In genomic region chrX:51975360-51975759, GRCh38 we compare ENCODE assay signal across 22 cellular contexts.
DNase-seq lines count a peak whose midpoint lies in the region; ATAC-seq, FAIRE-seq and TF ChIP-seq lines count a peak whose summit lies in the region.
"Had no signal": no experiment of that assay in that cellular context is flagged by ENCODE, and none has a peak within 500 bp of the region (broad histone marks: within the 10 kb centered on the region; RNA-seq: fewer than 3 reads in every experiment).

No MANE protein-coding gene starts in this region.

- H3K79me1 ChIP-seq in H1 (ENCODE audit: low read depth, low read length): no peaks in the 10 kb centered on the region

- H4K8ac ChIP-seq in H1 (ENCODE audit: extremely low read depth, insufficient read depth, low read length): no peak overlapping the region

- DNase-seq in HepG2 (ENCODE audit: low spot score) (peak; percentile 4), right lobe of liver (no peak), H1 (ENCODE audit: low read depth in 1 of 2, low spot score in 2 of 2) (no peak), COLO668 (lab: John Stamatoyannopoulos, UW; ENCODE audit: unreplicated experiment) (no peak)
- DNase-seq: 8988T; ACHN; BE2C; C1 segment of cervical spinal cord; Caco-2; Calu3; CD4-positive, alpha-beta memory T cell; CD4-positive, CD25-positive, alpha-beta regulatory T cell; CD8-positive, alpha-beta memory T cell; DMS79 treated with DMSO at 0.1 percent for 48 hours; GF-D8 had no signal

- H3K4me1 ChIP-seq in HepG2 (ENCODE audit: insufficient read depth, low read length) (peaks cover 29% of the 10 kb centered on the region), right lobe of liver (no peaks in the 10 kb centered on the region), H1 (replicated peaks in 1 of 4; ENCODE audit: control insufficient read depth in 3 of 4, insufficient read depth in 4 of 4, low read length in 3 of 4) (no peaks in the 10 kb centered on the region)
- H3K4me1 ChIP-seq: BE2C, BLaER1, Caco-2 had no signal

- H3K14ac ChIP-seq in H1 (ENCODE audit: insufficient read length): no peak overlapping the region

- H3K56ac ChIP-seq in H1 (replicated peaks; ENCODE audit: insufficient read length, low read depth, low read length): no peak overlapping the region

- H4K20me1 ChIP-seq in HepG2 (ENCODE audit: insufficient read depth, low read length) (no peaks in the 10 kb centered on the region), H1 (replicated peaks in 1 of 2; ENCODE audit: control insufficient read depth in 1 of 2, insufficient read depth in 2 of 2, low read length in 2 of 2) (no peaks in the 10 kb centered on the region)
- H4K20me1 ChIP-seq: BLaER1 had no signal

- H3K4me3 ChIP-seq in HepG2 (replicated peaks in 1 of 3; ENCODE audit: insufficient read depth in 1 of 3, low read depth in 2 of 3, low read length in 3 of 3) (peak overlapping the region in 1 of 3 experiments; percentile 10; a peak in 1 of 6 replicates), right lobe of liver (no peak overlapping the region), H1 (ENCODE audit: extremely low read depth in 1 of 4, insufficient read depth in 2 of 4, low read depth in 3 of 4, low read length in 4 of 4) (no peak overlapping the region)
- H3K4me3 ChIP-seq: BLaER1 had no signal

- H3K36me3 ChIP-seq in HepG2 (replicated peaks in 1 of 2; ENCODE audit: control insufficient read depth in 1 of 2, insufficient read depth in 2 of 2, low read length in 2 of 2) (no peaks in the 10 kb centered on the region), right lobe of liver (no peaks in the 10 kb centered on the region), H1 (ENCODE audit: control insufficient read depth in 2 of 4, insufficient read depth in 4 of 4, low read length in 3 of 4) (no peaks in the 10 kb centered on the region)
- H3K36me3 ChIP-seq: BE2C, BLaER1 had no signal

- no peak overlapping the region for H2AFZ ChIP-seq in HepG2 (ENCODE audit: low read length)
- H2AFZ ChIP-seq in H1 (ENCODE audit: low read length): no peak overlapping the region

- ATAC-seq in HepG2 (peak; percentile 82), right lobe of liver (no peak), esophagus mucosa (no peak)

- POLR2A ChIA-PET in HepG2 (lab: Yijun Ruan, JAX) (no interaction called here), H1 (lab: Charles Lee; ENCODE audit: partially characterized antibody) (interaction anchor here (0.6 to 0.7 kb wide), 2 partner anchors 152 to 374 kb away, joined by 3 read pairs; no protein-coding TSS in a partner anchor)

- TF ChIP-seq EP300 in HepG2 (IDR thresholded peaks at IDR 0.05; ENCODE audit: low read depth in 2 of 2, low read length in 2 of 2) (no peak), HepG2 (CRISPR knock-in tag; IDR thresholded peaks at IDR 0.05; ENCODE audit: borderline replicate concordance) (no peak), H1 (IDR thresholded peaks at IDR 0.05; ENCODE audit: borderline replicate concordance in 1 of 2, low read depth in 2 of 2, low read length in 2 of 2) (no peak)

- TF ChIP-seq CTCF in HepG2 (CRISPR knock-in tag; IDR thresholded peaks at IDR 0.05) (no peak), right lobe of liver (IDR thresholded peaks at IDR 0.05) (no peak), H1 (IDR thresholded peaks at IDR 0.05; ENCODE audit: control extremely low read depth in 1 of 3, insufficient read depth in 1 of 3, low read depth in 1 of 3, low read length in 3 of 3) (no peak)

- TF ChIP-seq RAD21 in HepG2 (CRISPR knock-in tag; IDR thresholded peaks at IDR 0.05) (no peak), H1 (IDR thresholded peaks at IDR 0.05 in 1 of 2, conservative IDR thresholded peaks at IDR 0.05 in 1 of 2; ENCODE audit: low read depth in 2 of 2, low read length in 2 of 2) (no peak)

- no peak overlapping the region for H3K9ac ChIP-seq in HepG2 (ENCODE audit: insufficient read depth, low read depth, low read length)
- H3K9ac ChIP-seq in H1 (replicated peaks in 1 of 4; ENCODE audit: extremely low read depth in 1 of 4, low read depth in 3 of 4, low read length in 3 of 4): no peak overlapping the region
- H3K9ac ChIP-seq: BLaER1 had no signal

- no peaks in the 10 kb centered on the region for H3K23me2 ChIP-seq in H1 (ENCODE audit: low read depth, low read length)

- H3K4me2 ChIP-seq in HepG2 (ENCODE audit: low read depth, low read length) (0 out of 2 replicates have a peak overlapping the region, but pooled peaks have one; percentile 53), H1 (ENCODE audit: insufficient read depth in 1 of 2, low read depth in 2 of 2, low read length in 2 of 2) (no peak overlapping the region)
- H3K4me2 ChIP-seq: BLaER1 had no signal

- H3K79me2 ChIP-seq in HepG2 (ENCODE audit: insufficient read depth, low read length): no peaks in the 10 kb centered on the region
- no peaks in the 10 kb centered on the region for H3K79me2 ChIP-seq in H1 (ENCODE audit: control insufficient read depth in 1 of 2, insufficient read depth in 2 of 2, low read length in 2 of 2)

- H3K9me3 ChIP-seq in HepG2 (ENCODE audit: low read length): no peaks in the 10 kb centered on the region
- peaks cover 0 to 3% (median 0%) of the 10 kb centered on the region in 4 donors for H3K9me3 ChIP-seq in right lobe of liver
- H3K9me3 ChIP-seq in H1 (ENCODE audit: insufficient read depth in 2 of 2, low read depth in 1 of 2, low read length in 1 of 2): no peaks in the 10 kb centered on the region
- H3K9me3 ChIP-seq: BE2C, BLaER1, Caco-2 had no signal

- H2BK5ac ChIP-seq in H1 (ENCODE audit: low read depth, low read length): no peak overlapping the region

- FAIRE-seq in HepG2 (lab: Jason Lieb, UNC) (no peak), H1 (lab: Jason Lieb, UNC) (peak; percentile 91)
- FAIRE-seq: A204.1, D721Med, G401.6, GM12891, GM19239 had no signal

- H2BK20ac ChIP-seq in H1 (ENCODE audit: low read length): no peak overlapping the region

- BruUV-seq in HepG2 (replicated peaks; lab: Mats Ljungman, UMichigan): no TSS peak

- no peak overlapping the region for H2AK5ac ChIP-seq in H1 (ENCODE audit: low read depth, low read length)

- no peak overlapping the region for H2BK12ac ChIP-seq in H1 (ENCODE audit: low read depth, low read length)

- no peak overlapping the region for H3K4ac ChIP-seq in H1 (replicated peaks; ENCODE audit: insufficient read length, low read depth, low read length)

- TF ChIP-seq POLR2A in HepG2 (IDR thresholded peaks at IDR 0.05; ENCODE audit: insufficient read depth in 1 of 2, low read depth in 2 of 2, low read length in 2 of 2) (no peak), right lobe of liver (IDR thresholded peaks at IDR 0.05) (no peak), H1 (IDR thresholded peaks at IDR 0.05; ENCODE audit: control extremely low read depth in 1 of 2, low read depth in 2 of 2, low read length in 2 of 2) (no peak)

- H3K27me3 ChIP-seq in HepG2 (ENCODE audit: control insufficient read depth in 1 of 2, insufficient read depth in 2 of 2, low read length in 2 of 2) (no peaks in the 10 kb centered on the region), right lobe of liver (no peaks in the 10 kb centered on the region), H1 (replicated peaks in 1 of 4; ENCODE audit: control insufficient read depth in 3 of 4, extremely low read depth in 1 of 4, insufficient read depth in 3 of 4, low read length in 3 of 4) (no peaks in the 10 kb centered on the region)
- H3K27me3 ChIP-seq: BE2C had no signal

- H2BK15ac ChIP-seq in H1 (ENCODE audit: low read length): no peak overlapping the region

- H3K27ac ChIP-seq in HepG2 (ENCODE audit: extremely low read length, insufficient read depth, low read length) (peak overlapping the region; percentile 43), right lobe of liver (no peak overlapping the region), H1 (ENCODE audit: low read depth, low read length) (no peak overlapping the region)
- H3K27ac ChIP-seq: BLaER1 had no signal

- H4K5ac ChIP-seq in H1 (ENCODE audit: insufficient read length, low read depth, low read length): no peak overlapping the region

- no peak overlapping the region for H3K23ac ChIP-seq in H1 (ENCODE audit: insufficient read length)

- CTCF ChIA-PET in HepG2 (lab: Yijun Ruan, JAX; ENCODE audit: low intra/inter-chr PET ratio, low total read pairs) (no interaction called here), H1 (lab: Charles Lee; ENCODE audit: partially characterized antibody) (no interaction called here)

- H4K91ac ChIP-seq in H1 (replicated peaks; ENCODE audit: insufficient read length, low read length): no peak overlapping the region

- H2BK120ac ChIP-seq in H1 (replicated peaks; ENCODE audit: low read depth, low read length): no peak overlapping the region

- in situ Hi-C loops in HepG2 (cut with HindIII; ENCODE audit: extremely low pct_ligation_motif_present, low pct_unique_long_range_greater_than_20kb): no loop called here

- no peak overlapping the region for H3K18ac ChIP-seq in H1 (ENCODE audit: extremely low read depth, low read length)

- intact Hi-C loops in HepG2 (cut with micrococcal nuclease; ENCODE audit: unreplicated experiment): no loop called here
- intact Hi-C loops in right lobe of liver (cut with DNase I): no loop called here

- WGBS in HepG2 (ENCODE audit: low lambda C conversion rate): 0% methylated on average over 3 of the region's 3 CpGs
- WGBS in right lobe of liver (ENCODE audit: insufficient coverage, low coverage, low lambda C conversion rate, missing lambda C conversion rate): 51% methylated on average over 3 of the region's 3 CpGs
- 76% methylated on average over 3 of the region's 3 CpGs; no CpG with 5 or more reads in 1 of the 2 experiments for WGBS in H1 (ENCODE audit: extremely low coverage in 1 of 2, insufficient coverage in 1 of 2, insufficient read length in 1 of 2, insufficient replicate concordance in 2 of 2, low coverage in 1 of 2, low lambda C conversion rate in 2 of 2, missing lambda C conversion rate in 1 of 2), 2 experiments

TF ChIP-seq in HepG2, 621 proteins besides CTCF, POLR2A, EP300 and RAD21 (continues in another document):
- TF ChIP-seq ZNF335 (CRISPR knock-in tag; IDR thresholded peaks at IDR 0.05): no peak
- no peak for TF ChIP-seq HNRNPUL1 (IDR thresholded peaks at IDR 0.05; ENCODE audit: low read depth, low read length)
- no peak for TF ChIP-seq SOX13 (IDR thresholded peaks at IDR 0.05)
- 0 out of 4 replicates have a peak, but pooled peaks of 1 of the 2 experiments have one; percentile 26 for TF ChIP-seq SOX13 (CRISPR knock-in tag; conservative IDR thresholded peaks at IDR 0.05 in 1 of 2, IDR thresholded peaks at IDR 0.05 in 1 of 2)
- TF ChIP-seq TCF7 (IDR thresholded peaks at IDR 0.05; ENCODE audit: low read depth): peak; percentile 61

TF ChIP-seq in H1, 55 proteins besides CTCF, POLR2A, EP300 and RAD21:
- TF ChIP-seq CBX8 (IDR thresholded peaks at IDR 0.05; ENCODE audit: borderline replicate concordance, low read depth, low read length): no peak
TF ChIP-seq in H1: peak in this region for 0.
